Comparison of ENCODE assay signal across 21 cellular contexts in the genomic region with DNA sequence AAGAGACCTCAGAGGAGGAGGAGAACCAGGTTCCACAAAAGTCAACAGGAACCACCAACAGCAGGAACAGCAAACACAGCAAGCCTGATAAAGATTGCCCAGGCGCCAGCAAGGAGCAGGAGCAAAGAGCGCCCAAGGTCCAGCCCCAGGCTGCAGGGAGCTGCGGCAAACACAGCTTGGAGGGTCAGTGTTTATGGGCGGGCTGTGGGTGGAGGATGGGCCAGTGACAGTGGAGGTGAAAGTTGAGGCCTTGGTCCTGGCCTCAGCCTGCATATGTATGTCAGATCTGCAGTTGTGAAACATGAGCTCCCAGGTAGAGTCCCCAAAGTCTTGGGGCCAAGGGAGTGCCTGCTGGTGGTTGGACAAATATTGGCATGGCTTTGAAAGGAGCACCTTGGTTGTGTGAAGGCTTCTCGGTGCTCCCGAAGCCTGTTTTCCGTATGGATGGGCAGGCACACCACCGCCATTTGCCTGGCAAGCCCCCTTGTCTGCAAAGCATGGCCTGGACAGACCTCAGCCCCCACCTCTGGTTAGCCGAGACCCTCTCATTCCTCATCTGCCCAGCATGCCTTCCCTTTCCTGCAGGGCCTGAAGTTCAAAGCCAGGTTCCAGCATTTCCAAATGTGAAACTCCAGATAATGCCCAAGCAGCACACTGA. TPM values are rescaled to one million over a fixed set of nuclear protein-coding genes. Genes with fewer than 3 reads are reported as not detected.
DNase-seq lines count a peak whose midpoint lies in the region; ATAC-seq, FAIRE-seq and TF ChIP-seq lines count a peak whose summit lies in the region.
"Had no signal": no experiment of that assay in that cellular context is flagged by ENCODE, and none has a peak within 500 bp of the region (broad histone marks: within the 10 kb centered on the region; RNA-seq: fewer than 3 reads in every experiment).

No MANE protein-coding gene starts in this region.

- no peaks in the 10 kb centered on the region for H3K27me3 ChIP-seq in small intestine (ENCODE audit: control insufficient read depth in 2 of 2, insufficient read depth in 2 of 2, low read length in 2 of 2)
- H3K27me3 ChIP-seq: testis had no signal

- no peak overlapping the region for H3K27ac ChIP-seq in HEK293 (ENCODE audit: extremely low read depth, low read depth, low read length)
- H3K27ac ChIP-seq in small intestine (ENCODE audit: low read depth in 1 of 2, low read length in 1 of 2), result no peak overlapping the region
- H3K27ac ChIP-seq: KMS-11, testis had no signal

- peak overlapping the region; percentile 34 for H3K27ac Mint-ChIP-seq in T-helper 17 cell
- no peak overlapping the region for H3K27ac Mint-ChIP-seq in glutamatergic neuron (ENCODE audit: unreplicated experiment)
- H3K27ac Mint-ChIP-seq: activated naive CD8-positive, alpha-beta T cell; activated T-helper 1 cell treated with anti-CD3 and anti-CD28 coated beads, Interleukin-12 subunit alpha, Interleukin-12 subunit beta, Interleukin-2, Interleukin-4 antibody, amounts not matched to agents 30 ng/mL and 10 ng/mL and 1 ng/mL, durations not matched to agents 14 hours and 24 hours and 36 hours; CD8-positive, alpha-beta memory T cell had no signal

- POLR2A ChIA-PET in HEK293 (lab: Yijun Ruan, JAX), result interaction anchor here (0.5 to 1.9 kb wide), 4 partner anchors 65 to 232 kb away, joined by 3 to 9 read pairs (median 4); a partner anchor contains a TSS

- CTCF ChIA-PET in HEK293 (lab: Yijun Ruan, JAX), result interaction anchor here (0.9 to 2.5 kb wide), 4 partner anchors 16 to 78 kb away, joined by 3 to 11 read pairs (median 4); no protein-coding TSS in a partner anchor

- no peak for DNase-seq in T-helper 17 cell
- peak; percentile 66 for DNase-seq in islet precursor cell
- peak; percentile 58 for DNase-seq in small intestine
- DNase-seq in DMS 273 (lab: John Stamatoyannopoulos, UW; ENCODE audit: unreplicated experiment), result no peak
- DNase-seq in glutamatergic neuron, result no peak
- DNase-seq: activated CD4-positive, CD25-positive, alpha-beta regulatory T cell; CD8-positive, alpha-beta memory T cell; DND-41; NCI-H1417 treated with DMSO at 0.1 percent for 48 hours; NCI-H524 treated with DMSO at 0.1 percent for 48 hours; testis had no signal

- H3K4me1 Mint-ChIP-seq in T-helper 17 cell (peaks cover 6% of the 10 kb centered on the region), glutamatergic neuron (ENCODE audit: low read depth, unreplicated experiment) (no peaks in the 10 kb centered on the region)
- H3K4me1 Mint-ChIP-seq: mesothelial cell of epicardium had no signal

- FAIRE-seq in small intestine (lab: Jason Lieb, UNC), result no peak

- no peak for ATAC-seq in T-helper 17 cell
- no peak for ATAC-seq in HG03025 (IDR thresholded peaks at IDR 0.05; ENCODE audit: low FRiP score, unreplicated experiment)
- ATAC-seq: Right ventricle myocardium inferior had no signal

- H3K27me3 Mint-ChIP-seq in T-helper 17 cell (no peaks in the 10 kb centered on the region), glutamatergic neuron (ENCODE audit: unreplicated experiment) (peaks cover 4% of the 10 kb centered on the region)
- H3K27me3 Mint-ChIP-seq: activated naive CD8-positive, alpha-beta T cell had no signal

- H3K9me3 ChIP-seq in HEK293 (ENCODE audit: control insufficient read depth, insufficient read depth, low read depth, low read length), result no peaks in the 10 kb centered on the region
- H3K9me3 ChIP-seq in T-helper 17 cell (ENCODE audit: control insufficient read depth, low read length, poor library complexity, severe bottlenecking), result no peaks in the 10 kb centered on the region
- no peaks in the 10 kb centered on the region for H3K9me3 ChIP-seq in small intestine (ENCODE audit: control insufficient read depth, low read depth)
- H3K9me3 ChIP-seq: testis had no signal

- H3K36me3 ChIP-seq in HEK293 (ENCODE audit: control insufficient read depth in 2 of 2, insufficient read depth in 1 of 2, low read length in 2 of 2) (peaks cover 0 to 14% of the 10 kb centered on the region in 2 experiments; a peak in 1 of 3 replicates), small intestine (ENCODE audit: control insufficient read depth in 2 of 2, insufficient read depth in 2 of 2, low read length in 2 of 2) (no peaks in the 10 kb centered on the region)

- H3K4me3 ChIP-seq in HEK293 (ENCODE audit: low read depth, low read length), result no peak overlapping the region
- H3K4me3 ChIP-seq in small intestine (ENCODE audit: low read depth in 1 of 2, low read length in 2 of 2), result no peak overlapping the region
- H3K4me3 ChIP-seq: testis had no signal

- H3K9me3 Mint-ChIP-seq in glutamatergic neuron (ENCODE audit: unreplicated experiment), result peaks cover 2% of the 10 kb centered on the region
- H3K9me3 Mint-ChIP-seq: activated T-helper 1 cell treated with anti-CD3 and anti-CD28 coated beads, Interleukin-12 subunit alpha, Interleukin-12 subunit beta, Interleukin-2, Interleukin-4 antibody, amounts not matched to agents 30 ng/mL and 10 ng/mL and 1 ng/mL, durations not matched to agents 14 hours and 24 hours and 36 hours; CD8-positive, alpha-beta memory T cell; mesothelial cell of epicardium had no signal

- 48 to 74% (median 51%) methylated on average over 9 of the region's 9 CpGs for WGBS in small intestine, 3 donors

- no peak for TF ChIP-seq CTCF in HEK293 (tag by site-specific recombination; IDR thresholded peaks at IDR 0.05)
- no peak for TF ChIP-seq CTCF in glutamatergic neuron (IDR thresholded peaks at IDR 0.05; ENCODE audit: partially characterized antibody, unreplicated experiment)

- H3K4me3 Mint-ChIP-seq in T-helper 17 cell (no peak overlapping the region), glutamatergic neuron (ENCODE audit: unreplicated experiment) (no peak overlapping the region)
- H3K4me3 Mint-ChIP-seq: activated naive CD8-positive, alpha-beta T cell; activated T-helper 1 cell treated with anti-CD3 and anti-CD28 coated beads, Interleukin-12 subunit alpha, Interleukin-12 subunit beta, Interleukin-2, Interleukin-4 antibody, amounts not matched to agents 30 ng/mL and 10 ng/mL and 1 ng/mL, durations not matched to agents 14 hours and 24 hours and 36 hours; CD8-positive, alpha-beta memory T cell; mesothelial cell of epicardium had no signal

- H3K36me3 Mint-ChIP-seq in T-helper 17 cell (ENCODE audit: low read depth) (no peaks in the 10 kb centered on the region), glutamatergic neuron (ENCODE audit: unreplicated experiment) (no peaks in the 10 kb centered on the region)
- H3K36me3 Mint-ChIP-seq: activated naive CD8-positive, alpha-beta T cell had no signal

- H3K4me1 ChIP-seq in HEK293 (ENCODE audit: control insufficient read depth, insufficient read depth, low read length) (no peaks in the 10 kb centered on the region), small intestine (ENCODE audit: control insufficient read depth in 2 of 2, insufficient read depth in 1 of 2, low read depth in 1 of 2, low read length in 1 of 2) (no peaks in the 10 kb centered on the region)

TF ChIP-seq in HEK293, 187 proteins besides CTCF, POLR2A, EP300 and RAD21:
- TF ChIP-seq GLIS1 (tag by site-specific recombination; IDR thresholded peaks at IDR 0.05), result peak; percentile 85
- TF ChIP-seq ZNF76 (tag by site-specific recombination; IDR thresholded peaks at IDR 0.05; ENCODE audit: borderline replicate concordance, low read depth), result no peak
- TF ChIP-seq PRDM1 (tag by site-specific recombination; IDR thresholded peaks at IDR 0.05), result peak; percentile 24; the same call in 1 of the 2 replicates
TF ChIP-seq in HEK293: peak in this region for 2.

RNA-seq across cellular contexts. Expression of a gene that starts 2.0 kb away (rescaled TPM):
- total RNA-seq in T-helper 17 cell, result 1 to 10 TPM in 1 of 2 donors, under 1 TPM in 1; 0.26 to 1.0 TPM
- under 1 TPM in 1 of 3 donors, not detected in 2; 0.18 TPM for polyA plus RNA-seq in small intestine
- total RNA-seq in glutamatergic neuron (ENCODE audit: unreplicated experiment), result not detected
- total RNA-seq: activated CD8-positive, alpha-beta memory T cell treated with anti-CD3 and anti-CD28 coated beads for 36 hours; activated T-helper 1 cell treated with anti-CD3 and anti-CD28 coated beads, Interleukin-12 subunit alpha, Interleukin-12 subunit beta, Interleukin-2, Interleukin-4 antibody, amounts not matched to agents 30 ng/mL and 10 ng/mL and 1 ng/mL, durations not matched to agents 14 hours and 24 hours and 36 hours; CD8-positive, alpha-beta memory T cell; mesothelial cell of epicardium; T-helper 1 cell treated with Interleukin-12 subunit alpha and Interleukin-12 subunit beta and Interleukin-4 antibody, amounts not matched to agents 30 ng/mL and 1 ng/mL, for 36 hours had no signal
- polyA plus RNA-seq: CD8-positive, alpha-beta memory T cell; neural cell had no signal

RNA-seq across cellular contexts. Expression of a gene that starts 29.3 kb away (rescaled TPM):
- total RNA-seq in T-helper 17 cell (10 to 100 TPM; 25.6 to 27.1 TPM), glutamatergic neuron (ENCODE audit: unreplicated experiment) (148 TPM)
- 10 to 100 TPM; 13.2 to 31.8 (median 19.5) TPM for polyA plus RNA-seq in small intestine

RNA-seq across cellular contexts. Expression of a gene that starts 29.4 kb away (rescaled TPM):
- 10 to 100 TPM; 13.2 to 13.7 TPM for total RNA-seq in T-helper 17 cell
- 100 to 1,000 TPM in 2 of 3 donors, 10 to 100 TPM in 1; 87.1 to 116 (median 105) TPM for polyA plus RNA-seq in small intestine
- total RNA-seq in glutamatergic neuron (ENCODE audit: unreplicated experiment), result 31.7 TPM

Comparison
In these comparisons a context has a peak if more than half of its experiments do, and no peak if none do; other contexts are left out.
1. DNase-seq: peak in islet precursor cell (single experiment) and small intestine (single experiment); none in T-helper 17 cell (0 of 3), DMS 273 (single experiment) and glutamatergic neuron (single experiment).